Comparison of ENCODE assay signal across 8 cellular contexts in the genomic region with DNA sequence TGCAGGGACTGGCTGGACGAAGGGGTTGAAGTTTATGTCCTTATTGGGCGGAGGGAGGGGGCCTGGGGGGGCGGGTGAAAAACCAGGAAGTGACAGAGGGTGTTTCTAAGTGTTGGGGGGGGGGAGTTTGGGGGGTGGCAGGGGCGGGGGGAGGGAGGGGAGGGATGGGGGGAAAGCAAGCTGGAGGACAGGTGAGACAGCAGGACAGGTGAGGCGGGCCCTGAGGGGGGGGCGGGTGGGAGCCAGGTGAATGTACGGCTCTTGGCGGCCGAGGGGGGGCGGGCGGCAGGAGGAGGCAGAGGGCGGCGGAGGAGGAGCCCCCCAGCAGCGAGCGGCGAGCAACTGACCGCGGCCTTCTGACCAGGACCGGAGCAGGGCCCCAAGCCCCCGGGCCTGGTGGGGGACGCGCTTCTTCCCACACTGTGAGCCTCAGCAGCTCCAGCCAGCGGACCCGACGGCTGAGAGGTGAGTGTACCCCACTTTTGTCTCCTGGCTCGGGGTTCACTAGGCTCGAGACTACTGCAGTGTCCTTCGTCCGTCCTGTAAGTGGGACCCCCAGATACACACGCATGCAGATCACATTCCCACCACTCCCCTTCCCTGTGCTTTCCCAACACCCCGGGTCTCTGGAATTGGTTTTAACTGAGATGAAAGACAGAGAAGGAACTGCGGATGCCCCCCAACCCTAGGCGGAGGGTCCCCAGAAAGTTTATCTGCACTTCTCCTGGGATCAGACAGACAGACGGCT. TPM values are rescaled to one million over a fixed set of nuclear protein-coding genes. Genes with fewer than 3 reads are reported as not detected.
A peak's percentile ranks its signal among the peaks of the same experiment; 100 is the strongest.
DNase-seq lines count a peak whose midpoint lies in the region; ATAC-seq and TF ChIP-seq lines count a peak whose summit lies in the region.

A gene (plus strand): TSS at position 324 of the 748 bp plus-strand sequence. CDS start 11,859 bp downstream, outside the sequence.

- DNase-seq in NK-92 treated with Interleukin-12 subunit alpha and Interleukin-12 subunit beta, amount 100 ng/mL, for 24 hours (lab: John Stamatoyannopoulos, UW): peak; percentile 54
- DNase-seq in NK-92 (lab: John Stamatoyannopoulos, UW; ENCODE audit: unreplicated experiment): no peak
- peak; percentile 85 to 88 for DNase-seq in Kasumi-1 (lab: John Stamatoyannopoulos, UW)
- no peak for DNase-seq in activated naive CD8-positive, alpha-beta T cell treated with anti-CD3 and anti-CD28 coated beads, Interleukin-2, amount 10 ng/mL, durations not matched to agents 7 days and 5 days
- peak; percentile 68 for DNase-seq in left ventricle myocardium superior
- peak; percentile 60 to 82 for DNase-seq in psoas muscle

- intact Hi-C loops in left ventricle myocardium superior (cut with micrococcal nuclease): no loop called here
- intact Hi-C loops in psoas muscle (cut with DNase I): loop anchor here (2.0 to 5.0 kb wide), 3 partner anchors 14 to 40 kb away; a partner anchor contains a TSS

- POLR2A ChIA-PET in activated naive CD8-positive, alpha-beta T cell treated with anti-CD3 and anti-CD28 coated beads, Interleukin-2, amount 10 ng/mL, durations not matched to agents 7 days and 5 days (lab: Charles Lee): interaction anchor here (1.2 to 1.3 kb wide), 2 partner anchors 41 to 256 kb away, joined by 3 read pairs; a partner anchor contains a TSS

- H3K27me3 Mint-ChIP-seq in activated naive CD8-positive, alpha-beta T cell treated with anti-CD3 and anti-CD28 coated beads, Interleukin-2, amount 10 ng/mL, durations not matched to agents 7 days and 5 days: no peaks in the 10 kb centered on the region

- TF ChIP-seq CTCF in psoas muscle (IDR thresholded peaks at IDR 0.05): no peak

- H3K4me1 Mint-ChIP-seq in activated naive CD8-positive, alpha-beta T cell treated with anti-CD3 and anti-CD28 coated beads, Interleukin-2, amount 10 ng/mL, durations not matched to agents 7 days and 5 days: peaks cover 49% of the 10 kb centered on the region

- no peaks in the 10 kb centered on the region for H3K36me3 ChIP-seq in psoas muscle (ENCODE audit: insufficient read depth in 1 of 2, low read depth in 1 of 2)

- 0 to 1% (median 1%) methylated on average over 17 to 34 of the region's 34 CpGs for WGBS in psoas muscle, 3 donors

- H3K4me3 Mint-ChIP-seq in activated naive CD8-positive, alpha-beta T cell treated with anti-CD3 and anti-CD28 coated beads, Interleukin-2, amount 10 ng/mL, durations not matched to agents 7 days and 5 days: peak within 1 kb of the TSS; percentile 99

- ATAC-seq in activated naive CD8-positive, alpha-beta T cell treated with anti-CD3 and anti-CD28 coated beads, Interleukin-2, amount 10 ng/mL, durations not matched to agents 7 days and 5 days (ENCODE audit: low read depth): no peak
- peak; percentile 1 for ATAC-seq in left ventricle myocardium superior
- ATAC-seq in psoas muscle: peak; percentile 1 to 2 (median 1)
- no peak for ATAC-seq in HG02759 (IDR thresholded peaks at IDR 0.05; ENCODE audit: unreplicated experiment)
- ATAC-seq in GM18498 (IDR thresholded peaks at IDR 0.05; ENCODE audit: unreplicated experiment): no peak

- H3K27me3 ChIP-seq in psoas muscle (ENCODE audit: insufficient read depth in 3 of 3, low read length in 2 of 3): no peaks in the 10 kb centered on the region

- H3K4me3 ChIP-seq in psoas muscle: peak within 1 kb of the TSS; percentile 78

- no peaks in the 10 kb centered on the region for H3K36me3 Mint-ChIP-seq in activated naive CD8-positive, alpha-beta T cell treated with anti-CD3 and anti-CD28 coated beads, Interleukin-2, amount 10 ng/mL, durations not matched to agents 7 days and 5 days

- peaks cover 47% of the 10 kb centered on the region for H3K4me1 ChIP-seq in psoas muscle

- H3K9me3 Mint-ChIP-seq in activated naive CD8-positive, alpha-beta T cell treated with anti-CD3 and anti-CD28 coated beads, Interleukin-2, amount 10 ng/mL, durations not matched to agents 7 days and 5 days: no peaks in the 10 kb centered on the region

- peak within 1 kb of the TSS; percentile 94 for H3K27ac ChIP-seq in psoas muscle

- no peaks in the 10 kb centered on the region for H3K9me3 ChIP-seq in psoas muscle

- peak within 1 kb of the TSS; percentile 99 for H3K27ac Mint-ChIP-seq in activated naive CD8-positive, alpha-beta T cell treated with anti-CD3 and anti-CD28 coated beads, Interleukin-2, amount 10 ng/mL, durations not matched to agents 7 days and 5 days

RNA-seq across cellular contexts. Expression of the gene that starts here (rescaled TPM):
- total RNA-seq in activated naive CD8-positive, alpha-beta T cell treated with anti-CD3 and anti-CD28 coated beads, Interleukin-2, amount 10 ng/mL, durations not matched to agents 7 days and 5 days: 10 to 100 TPM; 41.4 to 48.4 TPM
- total RNA-seq in left ventricle myocardium superior: 58.9 TPM
- total RNA-seq in psoas muscle: 10 to 100 TPM; 34.6 to 97.9 (median 70.9) TPM
- 10 to 100 TPM; 20.2 to 55.5 (median 48.7) TPM for polyA plus RNA-seq in psoas muscle

Comparison
In these comparisons a context has a peak if more than half of its experiments do, and no peak if none do; other contexts are left out.
1. DNase-seq: peak in NK-92 treated with Interleukin-12 subunit alpha and Interleukin-12 subunit beta, amount 100 ng/mL, for 24 hours (single experiment), Kasumi-1 (2 of 2), left ventricle myocardium superior (single experiment) and psoas muscle (2 of 2); none in NK-92 (single experiment) and activated naive CD8-positive, alpha-beta T cell treated with anti-CD3 and anti-CD28 coated beads, Interleukin-2, amount 10 ng/mL, durations not matched to agents 7 days and 5 days (single experiment).
2. ATAC-seq: peak in left ventricle myocardium superior (single experiment) and psoas muscle (4 of 4); none in activated naive CD8-positive, alpha-beta T cell treated with anti-CD3 and anti-CD28 coated beads, Interleukin-2, amount 10 ng/mL, durations not matched to agents 7 days and 5 days (single experiment), HG02759 (single experiment) and GM18498 (single experiment).